ENCODE assay signal across 31 cellular contexts in the genomic region with DNA sequence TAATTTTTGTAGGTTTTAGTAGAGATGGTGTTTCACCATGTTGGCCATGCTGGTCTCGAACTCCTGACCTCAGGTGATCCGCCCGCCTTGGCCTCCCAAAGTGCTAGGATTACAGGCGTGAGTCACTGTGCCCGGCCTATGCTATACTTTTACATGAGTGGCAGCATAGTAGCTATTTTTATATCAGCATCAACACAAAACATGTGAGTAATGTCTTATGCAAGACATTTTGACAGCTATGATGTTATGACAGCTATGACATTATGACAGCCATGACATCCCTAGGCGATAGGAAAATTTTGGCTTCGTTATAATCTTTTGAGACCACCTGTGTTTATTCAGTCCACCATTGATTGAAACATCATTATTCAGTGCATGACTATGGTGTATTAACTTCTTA. TPM values are rescaled to one million over a fixed set of nuclear protein-coding genes. Genes with fewer than 3 reads are reported as not detected.
"Had no signal": no experiment of that assay in that cellular context is flagged by ENCODE, and none has a peak within 500 bp of the region (broad histone marks: within the 10 kb centered on the region; RNA-seq: fewer than 3 reads in every experiment).

No MANE protein-coding gene starts in this region.

- DNase-seq: activated CD4-positive, alpha-beta memory T cell treated with anti-CD3 and anti-CD28 coated beads for 36 hours; activated CD4-positive, alpha-beta T cell treated with anti-CD3 and anti-CD28 coated beads for 36 hours; activated CD4-positive, alpha-beta T cell treated with anti-CD3 and anti-CD28 coated beads, Interleukin-2, amount 10 ng/mL, durations not matched to agents 24 days and 14 days; activated CD4-positive, CD25-positive, alpha-beta regulatory T cell; activated CD4-positive, CD25-positive, alpha-beta regulatory T cell treated with anti-CD3 and anti-CD28 coated beads, Interleukin-2, amount 50 U/mL, for 72 hours; activated CD8-positive, alpha-beta memory T cell treated with anti-CD3 and anti-CD28 coated beads, Interleukin-2, amount 10 ng/mL, durations not matched to agents 7 days and 5 days; activated CD8-positive, alpha-beta memory T cell treated with anti-CD3 and anti-CD28 coated beads, Interleukin-2, amount 50 U/mL, for 4 hours; activated CD8-positive, alpha-beta T cell treated with anti-CD3 and anti-CD28 coated beads, Interleukin-2, amount 10 ng/mL, durations not matched to agents 7 days and 5 days; activated gamma-delta T cell; activated naive CD4-positive, alpha-beta T cell; activated naive CD4-positive, alpha-beta T cell treated with anti-CD3 and anti-CD28 coated beads, Interleukin-2, amount 10 ng/mL, durations not matched to agents 7 days and 5 days; activated T-cell treated with anti-CD3 and anti-CD28 coated beads, Interleukin-2, amount 50 U/mL, for 1 hour; activated T-cell treated with anti-CD3 and anti-CD28 coated beads, Interleukin-2, amount 50 U/mL, for 48 hours; amniotic stem cell; anterior cingulate cortex; body of pancreas; central memory CD4-positive, alpha-beta T cell; cerebellar nuclear complex; colonic mucosa; effector CD8-positive, alpha-beta T cell; foreskin melanocyte; heart right ventricle; T-helper 1 cell; T-helper 17 cell; T1000 had no signal

- H3K4me1 Mint-ChIP-seq: activated CD4-positive, alpha-beta T cell treated with anti-CD3 and anti-CD28 coated beads for 36 hours; activated CD4-positive, alpha-beta T cell treated with anti-CD3 and anti-CD28 coated beads, Interleukin-2, amount 10 ng/mL, durations not matched to agents 24 days and 14 days; activated CD8-positive, alpha-beta memory T cell treated with anti-CD3 and anti-CD28 coated beads, Interleukin-2, amount 10 ng/mL, durations not matched to agents 7 days and 5 days; activated naive CD4-positive, alpha-beta T cell treated with anti-CD3 and anti-CD28 coated beads, Interleukin-2, amount 10 ng/mL, durations not matched to agents 7 days and 5 days; T-helper 17 cell had no signal

- H3K27ac ChIP-seq: body of pancreas, cardiac muscle cell, colonic mucosa, esophagus muscularis mucosa, gastroesophageal sphincter, heart right ventricle had no signal

- H3K27ac Mint-ChIP-seq: activated CD4-positive, alpha-beta memory T cell treated with anti-CD3 and anti-CD28 coated beads for 36 hours; activated CD4-positive, alpha-beta T cell treated with anti-CD3 and anti-CD28 coated beads for 36 hours; activated CD4-positive, alpha-beta T cell treated with anti-CD3 and anti-CD28 coated beads, Interleukin-2, amount 10 ng/mL, durations not matched to agents 24 days and 14 days; activated CD8-positive, alpha-beta memory T cell treated with anti-CD3 and anti-CD28 coated beads, Interleukin-2, amount 10 ng/mL, durations not matched to agents 7 days and 5 days; activated CD8-positive, alpha-beta T cell treated with anti-CD3 and anti-CD28 coated beads, Interleukin-2, amount 10 ng/mL, durations not matched to agents 7 days and 5 days; activated naive CD4-positive, alpha-beta T cell treated with anti-CD3 and anti-CD28 coated beads, Interleukin-2, amount 10 ng/mL, durations not matched to agents 7 days and 5 days; activated naive CD4-positive, alpha-beta T cell treated with anti-CD3 and anti-CD28 coated beads, Interleukin-2, amount 50 U/mL, for 72 hours; T-helper 17 cell; T-helper 2 cell treated with Interferon-gamma antibody and Interleukin-4, amounts not matched to agents 5 μg/mL and 100 μg/mL, for 36 hours had no signal

- H3K27me3 Mint-ChIP-seq: activated CD4-positive, alpha-beta memory T cell treated with anti-CD3 and anti-CD28 coated beads for 36 hours; activated CD4-positive, alpha-beta T cell treated with anti-CD3 and anti-CD28 coated beads for 36 hours; activated CD4-positive, alpha-beta T cell treated with anti-CD3 and anti-CD28 coated beads, Interleukin-2, amount 10 ng/mL, durations not matched to agents 24 days and 14 days; activated CD8-positive, alpha-beta memory T cell treated with anti-CD3 and anti-CD28 coated beads, Interleukin-2, amount 10 ng/mL, durations not matched to agents 7 days and 5 days; activated naive CD4-positive, alpha-beta T cell treated with anti-CD3 and anti-CD28 coated beads, Interleukin-2, amount 10 ng/mL, durations not matched to agents 7 days and 5 days; T-helper 17 cell had no signal

- H3K36me3 ChIP-seq: cardiac muscle cell, colonic mucosa, esophagus muscularis mucosa, gastroesophageal sphincter, heart right ventricle had no signal

- H3K9me3 ChIP-seq: colonic mucosa, esophagus muscularis mucosa had no signal

- H3K4me3 ChIP-seq: body of pancreas, cardiac muscle cell, colonic mucosa, esophagus muscularis mucosa, gastroesophageal sphincter, heart right ventricle had no signal

- H3K27me3 ChIP-seq: body of pancreas, cardiac muscle cell, colonic mucosa, esophagus muscularis mucosa, gastroesophageal sphincter, heart right ventricle had no signal

- H3K4me1 ChIP-seq: body of pancreas, colonic mucosa, esophagus muscularis mucosa, gastroesophageal sphincter, heart right ventricle had no signal

- H3K4me3 Mint-ChIP-seq: activated CD4-positive, alpha-beta memory T cell treated with anti-CD3 and anti-CD28 coated beads for 36 hours; activated CD4-positive, alpha-beta T cell treated with anti-CD3 and anti-CD28 coated beads for 36 hours; activated CD4-positive, alpha-beta T cell treated with anti-CD3 and anti-CD28 coated beads, Interleukin-2, amount 10 ng/mL, durations not matched to agents 24 days and 14 days; activated CD8-positive, alpha-beta memory T cell treated with anti-CD3 and anti-CD28 coated beads, Interleukin-2, amount 10 ng/mL, durations not matched to agents 7 days and 5 days; activated CD8-positive, alpha-beta T cell treated with anti-CD3 and anti-CD28 coated beads, Interleukin-2, amount 10 ng/mL, durations not matched to agents 7 days and 5 days; activated naive CD4-positive, alpha-beta T cell treated with anti-CD3 and anti-CD28 coated beads, Interleukin-2, amount 10 ng/mL, durations not matched to agents 7 days and 5 days; T-helper 17 cell; T-helper 2 cell treated with Interferon-gamma antibody and Interleukin-4, amounts not matched to agents 5 μg/mL and 100 μg/mL, for 36 hours had no signal

- H3K36me3 Mint-ChIP-seq: activated CD4-positive, alpha-beta memory T cell treated with anti-CD3 and anti-CD28 coated beads for 36 hours; activated CD8-positive, alpha-beta memory T cell treated with anti-CD3 and anti-CD28 coated beads, Interleukin-2, amount 10 ng/mL, durations not matched to agents 7 days and 5 days; activated naive CD4-positive, alpha-beta T cell treated with anti-CD3 and anti-CD28 coated beads, Interleukin-2, amount 10 ng/mL, durations not matched to agents 7 days and 5 days; activated naive CD4-positive, alpha-beta T cell treated with anti-CD3 and anti-CD28 coated beads, Interleukin-2, amount 50 U/mL, for 72 hours had no signal

RNA-seq across cellular contexts. Expression of gene NAALADL2, which starts 4.1 kb away (rescaled TPM):
- total RNA-seq: activated CD4-positive, alpha-beta memory T cell treated with anti-CD3 and anti-CD28 coated beads for 36 hours; activated CD4-positive, alpha-beta T cell treated with anti-CD3 and anti-CD28 coated beads, Interleukin-2, amount 10 ng/mL, durations not matched to agents 24 days and 14 days; activated CD8-positive, alpha-beta memory T cell treated with anti-CD3 and anti-CD28 coated beads for 36 hours; activated CD8-positive, alpha-beta memory T cell treated with anti-CD3 and anti-CD28 coated beads, Interleukin-2, amount 10 ng/mL, durations not matched to agents 7 days and 5 days; T-helper 17 cell had no signal
